In genomic region chr4:83342476-83342875, GRCh38 we compare ENCODE assay signal across 23 cellular contexts.
"Had no signal": no experiment of that assay in that cellular context is flagged by ENCODE, and none has a peak within 500 bp of the region (broad histone marks: within the 10 kb centered on the region; RNA-seq: fewer than 3 reads in every experiment).

No MANE protein-coding gene starts in this region.

- H3K4me1 Mint-ChIP-seq: neural progenitor cell had no signal

- H3K27me3 ChIP-seq: esophagus squamous epithelium, hepatocyte, ovary, right atrium auricular region, sigmoid colon had no signal

- H3K4me3 ChIP-seq: esophagus squamous epithelium, hepatocyte, lung, neural progenitor cell, ovary, right atrium auricular region, sigmoid colon, skin epidermis, stomach, thoracic aorta had no signal

- ATAC-seq: left colon; left ventricle myocardium superior; natural killer cell treated with Interleukin-12 subunit alpha and Interleukin-12 subunit beta and Interleukin-15 and Interleukin-18, amount 100 ng/mL, for 72 hours; stimulated activated naive B cell treated with anti-CD40 and anti-IgM and Interleukin-4, amounts not matched to agents 10 μg/mL and 1 μg/mL and 100 μg/mL, for 72 hours had no signal

- H3K27ac ChIP-seq: esophagus squamous epithelium, hepatocyte, neural progenitor cell, ovary, right atrium auricular region, sigmoid colon, skin epidermis, stomach, thoracic aorta had no signal

- H3K36me3 ChIP-seq: esophagus squamous epithelium, neural progenitor cell, ovary, right atrium auricular region, sigmoid colon, stomach, thoracic aorta had no signal

- H3K9me3 Mint-ChIP-seq: natural killer cell treated with Interleukin-12 subunit alpha and Interleukin-12 subunit beta and Interleukin-15 and Interleukin-18, amount 100 ng/mL, for 72 hours had no signal

- H3K27ac Mint-ChIP-seq: neural progenitor cell; stimulated activated naive B cell treated with anti-CD40 and anti-IgM and Interleukin-4, amounts not matched to agents 10 μg/mL and 1 μg/mL and 100 μg/mL, for 72 hours had no signal

- H3K9me3 ChIP-seq: ovary, thoracic aorta had no signal

- H3K36me3 Mint-ChIP-seq: neural progenitor cell had no signal

- H3K4me3 Mint-ChIP-seq: natural killer cell treated with Interleukin-12 subunit alpha and Interleukin-12 subunit beta and Interleukin-15 and Interleukin-18, amount 100 ng/mL, for 72 hours; neural progenitor cell; stimulated activated naive B cell treated with anti-CD40 and anti-IgM and Interleukin-4, amounts not matched to agents 10 μg/mL and 1 μg/mL and 100 μg/mL, for 72 hours had no signal

- DNase-seq: dermis blood vessel endothelial cell; esophagus squamous epithelium; foreskin fibroblast; left colon; left ventricle myocardium superior; mesenchymal stem cell; midbrain; nucleus accumbens; ovary; sigmoid colon; stimulated activated CD4-positive, alpha-beta T cell treated with anti-CD3 and anti-CD28 coated beads, Interleukin-2, amount 100 ng/mL, for 24 hours; stimulated activated CD4-positive, alpha-beta T cell treated with anti-CD3 and anti-CD28 coated beads, Interleukin-4, amount 100 ng/mL, for 4 hours; stimulated activated naive B cell treated with anti-CD40 and anti-IgM and Interleukin-4, amounts not matched to agents 10 μg/mL and 1 μg/mL and 100 μg/mL, for 72 hours; stomach; substantia nigra; trophoblast cell had no signal

- H3K4me1 ChIP-seq: esophagus squamous epithelium, neural progenitor cell, right atrium auricular region, sigmoid colon, stomach had no signal
